10 cellular contexts compared by ENCODE assay signal in the genomic region with DNA sequence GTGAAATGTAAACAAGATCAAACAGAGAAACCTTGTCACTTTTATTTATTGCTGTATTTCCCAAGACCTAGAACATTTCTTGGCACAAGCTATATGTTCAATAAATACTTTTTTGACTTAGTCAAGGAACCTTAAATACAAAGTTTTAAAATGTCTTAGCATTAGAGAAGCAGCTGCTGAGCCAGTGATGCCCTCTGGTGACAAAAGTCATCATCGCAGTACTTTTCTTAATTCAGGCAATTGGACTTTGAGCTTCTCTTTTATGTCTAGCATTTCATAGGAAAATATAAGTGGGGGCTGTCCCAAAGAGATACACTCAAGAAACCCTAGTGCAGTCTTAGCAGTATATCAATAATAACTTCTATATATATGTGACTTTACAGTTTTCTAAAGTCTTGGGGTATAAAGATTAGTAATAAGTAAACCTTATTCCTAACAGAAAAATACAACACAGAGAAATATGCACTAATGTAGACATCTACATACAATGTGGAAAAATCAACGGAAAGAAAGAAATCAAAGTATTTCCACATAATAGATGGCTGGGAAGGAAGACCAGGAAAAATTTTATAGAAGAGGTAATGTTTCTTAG.
DNase-seq lines count a peak whose midpoint lies in the region; ATAC-seq, FAIRE-seq and TF ChIP-seq lines count a peak whose summit lies in the region.
"Had no signal": no experiment of that assay in that cellular context is flagged by ENCODE, and none has a peak within 500 bp of the region (broad histone marks: within the 10 kb centered on the region; RNA-seq: fewer than 3 reads in every experiment).

No MANE protein-coding gene starts in this region.

- in situ Hi-C loops in GM13976 (cut with MboI; ENCODE audit: low sequenced_read_pairs, unreplicated experiment), result loop anchor here (10.0 kb wide), 1 partner anchor 985 kb away; no protein-coding TSS in a partner anchor

- H3K27ac ChIP-seq in HEK293 (ENCODE audit: extremely low read depth, low read depth, low read length) (no peak overlapping the region), OCI-LY7 (ENCODE audit: low read depth, low read length, poor library complexity, severe bottlenecking) (no peak overlapping the region), astrocyte (ENCODE audit: low read depth, low read length) (no peak overlapping the region), lower lobe of right lung (no peak overlapping the region)
- H3K27ac ChIP-seq: SJCRH30 had no signal

- no peaks in the 10 kb centered on the region for H3K36me3 ChIP-seq in HEK293 (ENCODE audit: control insufficient read depth in 2 of 2, insufficient read depth in 1 of 2, low read length in 2 of 2)
- H3K36me3 ChIP-seq in OCI-LY7 (ENCODE audit: insufficient read depth, low read length), result no peaks in the 10 kb centered on the region
- no peaks in the 10 kb centered on the region for H3K36me3 ChIP-seq in astrocyte (ENCODE audit: insufficient read depth, low read length)
- H3K36me3 ChIP-seq in lower lobe of right lung, result no peaks in the 10 kb centered on the region
- H3K36me3 ChIP-seq: SJCRH30 had no signal

- no peak overlapping the region for H3K4me3 Mint-ChIP-seq in astrocyte (ENCODE audit: unreplicated experiment)

- H3K27me3 Mint-ChIP-seq in astrocyte (ENCODE audit: low read depth, unreplicated experiment), result peaks cover 3% of the 10 kb centered on the region

- no peak overlapping the region for H2AFZ ChIP-seq in OCI-LY7 (ENCODE audit: low read length)
- H2AFZ ChIP-seq in astrocyte (ENCODE audit: low read depth, low read length), result no peak overlapping the region

- H3K27me3 ChIP-seq in astrocyte (ENCODE audit: insufficient read depth, low read length) (no peaks in the 10 kb centered on the region), lower lobe of right lung (ENCODE audit: low read depth) (no peaks in the 10 kb centered on the region)
- H3K27me3 ChIP-seq: SJCRH30 had no signal

- TF ChIP-seq CTCF in GM13976 (IDR thresholded peaks at IDR 0.05; ENCODE audit: borderline replicate concordance, control extremely low read depth, extremely low read depth, insufficient read depth, missing control alignments) (peak; percentile 67), HEK293 (tag by site-specific recombination; IDR thresholded peaks at IDR 0.05) (no peak), OCI-LY7 (conservative IDR thresholded peaks at IDR 0.05; ENCODE audit: low read length) (peak; percentile 91), astrocyte (IDR thresholded peaks at IDR 0.05; ENCODE audit: insufficient read depth, low read depth, low read length) (peak; percentile 63), lower lobe of right lung (IDR thresholded peaks at IDR 0.05) (peak; percentile 65)

- BruUV-seq in OCI-LY7 (replicated peaks; lab: Mats Ljungman, UMichigan), result no TSS peak

- POLR2A ChIA-PET in HEK293 (lab: Yijun Ruan, JAX) (no interaction called here), OCI-LY7 (lab: Charles Lee) (interaction anchor here (0.7 to 0.9 kb wide), 3 partner anchors 51 to 1129 kb away, joined by 3 read pairs; no protein-coding TSS in a partner anchor)

- H4K20me1 ChIP-seq in OCI-LY7 (ENCODE audit: insufficient read depth, low read length) (no peaks in the 10 kb centered on the region), astrocyte (ENCODE audit: insufficient read depth, low read length) (no peaks in the 10 kb centered on the region)

- no peak overlapping the region for H3K9ac ChIP-seq in astrocyte (ENCODE audit: low read length)

- H3K9me3 ChIP-seq in HEK293 (ENCODE audit: control insufficient read depth, insufficient read depth, low read depth, low read length), result no peaks in the 10 kb centered on the region
- no peaks in the 10 kb centered on the region for H3K9me3 ChIP-seq in OCI-LY7 (ENCODE audit: low read length)
- no peaks in the 10 kb centered on the region for H3K9me3 ChIP-seq in astrocyte (ENCODE audit: insufficient read depth, low read depth, low read length)
- no peaks in the 10 kb centered on the region for H3K9me3 ChIP-seq in lower lobe of right lung
- H3K9me3 ChIP-seq: SJCRH30 had no signal

- H3K4me1 ChIP-seq in HEK293 (ENCODE audit: control insufficient read depth, insufficient read depth, low read length) (no peaks in the 10 kb centered on the region), OCI-LY7 (ENCODE audit: insufficient read depth, low read length, poor library complexity, severe bottlenecking) (no peaks in the 10 kb centered on the region), astrocyte (ENCODE audit: insufficient read depth, low read length) (no peaks in the 10 kb centered on the region), lower lobe of right lung (no peaks in the 10 kb centered on the region)
- H3K4me1 ChIP-seq: SJCRH30 had no signal

- intact Hi-C loops in OCI-LY7 (cut with micrococcal nuclease; ENCODE audit: unreplicated experiment), result loop anchor here (2.0 kb wide), 1 partner anchor 49 kb away; no protein-coding TSS in a partner anchor
- intact Hi-C loops in lower lobe of right lung (cut with DNase I), result loop anchor here (5.0 kb wide), 1 partner anchor 48 kb away; no protein-coding TSS in a partner anchor

- no peaks in the 10 kb centered on the region for H3K79me2 ChIP-seq in OCI-LY7 (ENCODE audit: insufficient read depth, low read depth, low read length)
- H3K79me2 ChIP-seq in astrocyte (ENCODE audit: insufficient read depth, low read length), result no peaks in the 10 kb centered on the region

- no peaks in the 10 kb centered on the region for H3K9me3 Mint-ChIP-seq in astrocyte (ENCODE audit: unreplicated experiment)

- H3K36me3 Mint-ChIP-seq in astrocyte (ENCODE audit: low read depth, unreplicated experiment), result no peaks in the 10 kb centered on the region

- H3K4me1 Mint-ChIP-seq in astrocyte (ENCODE audit: low read depth, unreplicated experiment), result no peaks in the 10 kb centered on the region

- peak in 1 of 2 donors; percentile 61 for ATAC-seq in lower lobe of right lung

- no peaks in the 10 kb centered on the region for H3K9me2 ChIP-seq in OCI-LY7 (ENCODE audit: insufficient read depth, low read length)

- CTCF ChIA-PET in HEK293 (lab: Yijun Ruan, JAX), result interaction anchor here (0.7 to 1.6 kb wide), 17 partner anchors 13 to 1566 kb away, joined by 3 to 9 read pairs (median 3); no protein-coding TSS in a partner anchor
- CTCF ChIA-PET in OCI-LY7 (lab: Charles Lee; ENCODE audit: unreplicated experiment), result no interaction called here

- H3K27ac Mint-ChIP-seq in astrocyte (ENCODE audit: unreplicated experiment), result no peak overlapping the region

- FAIRE-seq in astrocyte (lab: Jason Lieb, UNC) (no peak), urothelium cell line (lab: Jason Lieb, UNC) (no peak)
- FAIRE-seq: islet of Langerhans had no signal

- no peak overlapping the region for H3K4me3 ChIP-seq in HEK293 (ENCODE audit: low read depth, low read length)
- no peak overlapping the region for H3K4me3 ChIP-seq in OCI-LY7 (ENCODE audit: low read depth, low read length, poor library complexity, severe bottlenecking)
- no peak overlapping the region for H3K4me3 ChIP-seq in astrocyte (ENCODE audit: insufficient read depth, low read depth, low read length)
- H3K4me3 ChIP-seq in lower lobe of right lung, result no peak overlapping the region
- H3K4me3 ChIP-seq: SJCRH30 had no signal

- H3K4me2 ChIP-seq in OCI-LY7 (ENCODE audit: low read length), result no peak overlapping the region
- no peak overlapping the region for H3K4me2 ChIP-seq in astrocyte (ENCODE audit: low read length)

- DNase-seq in GM13976 (ENCODE audit: low spot score), result no peak
- peak; percentile 15 for DNase-seq in OCI-LY7 (ENCODE audit: low spot score)
- peak; percentile 7 for DNase-seq in astrocyte (ENCODE audit: low read depth)
- no peak for DNase-seq in lower lobe of right lung
- DNase-seq in urothelium cell line (ENCODE audit: low spot score), result peak; percentile 24
- no peak for DNase-seq in HPDE6-E6E7 (ENCODE audit: extremely low spot score)
- DNase-seq in SW480 (ENCODE audit: low spot score), result no peak

TF ChIP-seq in HEK293, 187 proteins besides CTCF, POLR2A, EP300 and RAD21:
- no peak for TF ChIP-seq ZNF174 (tag by site-specific recombination; IDR thresholded peaks at IDR 0.05)
- peak; percentile 66 for TF ChIP-seq ZNF654 (tag by site-specific recombination; IDR thresholded peaks at IDR 0.05; ENCODE audit: low read depth)

Comparison
In these comparisons a context has a peak if more than half of its experiments do, and no peak if none do; other contexts are left out.
1. DNase-seq: peak in OCI-LY7 (single experiment), astrocyte (single experiment) and urothelium cell line (single experiment); none in GM13976 (single experiment), lower lobe of right lung (single experiment), HPDE6-E6E7 (single experiment) and SW480 (single experiment).